10 cellular contexts compared by ENCODE assay signal in the genomic region with DNA sequence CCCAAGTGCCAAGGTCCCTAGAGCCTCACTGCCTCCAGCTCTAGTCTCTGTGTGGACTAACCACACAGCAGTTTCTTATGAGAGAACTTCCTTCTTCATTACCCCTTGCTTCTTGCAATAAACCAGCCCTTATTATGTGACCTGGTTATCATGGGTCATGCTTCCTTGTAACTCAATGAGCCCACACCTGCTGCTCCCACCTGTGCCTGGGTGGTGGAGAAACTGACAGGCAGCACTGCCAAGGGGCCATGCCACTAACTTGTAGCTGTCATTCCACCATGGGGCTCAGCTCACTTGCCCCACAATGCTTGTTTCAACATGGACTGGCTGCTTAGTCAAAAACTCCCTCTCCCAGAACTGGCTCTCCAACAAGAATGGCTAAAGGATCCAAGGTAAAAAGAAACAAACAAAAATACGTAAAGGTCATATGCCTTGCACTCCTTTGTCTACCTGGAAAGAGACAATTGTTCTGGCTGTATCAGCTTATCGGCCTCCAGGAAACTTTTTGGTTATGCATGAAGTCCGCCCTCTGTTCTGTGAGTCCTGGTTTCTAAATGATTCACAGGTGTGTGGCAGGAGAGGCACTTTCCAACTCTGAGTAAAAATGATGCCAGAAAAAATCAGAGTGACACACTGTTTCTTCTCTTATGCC.
A peak's percentile ranks its signal among the peaks of the same experiment; 100 is the strongest.
DNase-seq lines count a peak whose midpoint lies in the region; ATAC-seq and TF ChIP-seq lines count a peak whose summit lies in the region.
"Had no signal": no experiment of that assay in that cellular context is flagged by ENCODE, and none has a peak within 500 bp of the region (broad histone marks: within the 10 kb centered on the region; RNA-seq: fewer than 3 reads in every experiment).

No MANE protein-coding gene starts in this region.

- H3K4me3 ChIP-seq in lower leg skin (ENCODE audit: low read depth, poor library complexity, severe bottlenecking) (no peak overlapping the region), left lung (no peak overlapping the region)

- TF ChIP-seq CTCF in lower leg skin (IDR thresholded peaks at IDR 0.05) (no peak), left lung (IDR thresholded peaks at IDR 0.05) (no peak)

- peak; percentile 94 for ATAC-seq in GM18511 (IDR thresholded peaks at IDR 0.05; ENCODE audit: unreplicated experiment)
- peak; percentile 79 for ATAC-seq in GM21619 (IDR thresholded peaks at IDR 0.05; ENCODE audit: unreplicated experiment)
- no peak for ATAC-seq in HG02970 (IDR thresholded peaks at IDR 0.05; ENCODE audit: low FRiP score, unreplicated experiment)
- no peak for ATAC-seq in left lung
- ATAC-seq: sciatic nerve had no signal

- H3K27me3 ChIP-seq in left lung: no peaks in the 10 kb centered on the region

- H3K4me1 ChIP-seq in left lung: no peaks in the 10 kb centered on the region

- intact Hi-C loops in lower leg skin (cut with DNase I; ENCODE audit: low total_unique reads) (no loop called here), left lung (cut with DNase I) (no loop called here)

- WGBS in lower leg skin, 2 donors: 58 to 74% methylated on average over 3 of the region's 3 CpGs

- H3K9me3 ChIP-seq in left lung: peaks cover 0 to 9% of the 10 kb centered on the region in 2 donors

- TF ChIP-seq POLR2A in lower leg skin (IDR thresholded peaks at IDR 0.05): no peak

- no peak overlapping the region for H3K27ac ChIP-seq in left lung

- DNase-seq in MV-4-11 (lab: John Stamatoyannopoulos, UW) (peak; percentile 37), left kidney (ENCODE audit: low read depth, low spot score) (peak; percentile 27), lower leg skin (ENCODE audit: low spot score in 2 of 2) (no peak), left lung (no peak), HuH-7 (ENCODE audit: low spot score) (no peak)
- DNase-seq: NCI-H1092 treated with DMSO at 0.1 percent for 48 hours had no signal

- no peaks in the 10 kb centered on the region for H3K36me3 ChIP-seq in left lung

Comparison
In these comparisons a context has a peak if more than half of its experiments do, and no peak if none do; other contexts are left out.
1. ATAC-seq: peak in GM18511 (single experiment) and GM21619 (single experiment); none in HG02970 (single experiment) and left lung (single experiment).
2. DNase-seq: peak in MV-4-11 (single experiment) and left kidney (single experiment); none in lower leg skin (0 of 2), left lung (0 of 2) and HuH-7 (single experiment).